In the genomic region with DNA sequence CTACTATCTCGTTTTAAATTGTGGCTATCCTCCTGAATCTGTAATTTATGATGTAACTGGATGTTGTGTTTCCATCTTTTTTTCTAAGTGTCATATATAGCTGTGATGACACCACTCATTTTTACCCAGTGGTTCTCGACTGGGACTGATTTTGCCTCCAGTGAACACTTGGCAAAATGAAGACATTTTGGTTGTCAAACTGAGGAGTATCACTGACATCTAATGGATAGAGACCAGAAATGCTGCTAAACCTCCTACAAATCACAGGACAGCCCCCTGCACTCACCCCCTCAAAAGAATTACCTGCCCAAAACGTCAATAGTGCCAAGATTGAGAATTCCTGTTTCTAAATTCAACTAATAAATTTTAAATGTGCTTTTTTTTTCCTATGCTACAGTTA, we compare ENCODE assay signal across 1 cellular context.
TF ChIP-seq lines count a peak whose summit lies in the region.

No MANE protein-coding gene starts in this region.

TF ChIP-seq in K562, 482 proteins besides CTCF, POLR2A, EP300 and RAD21:
- no peak for TF ChIP-seq SFPQ (IDR thresholded peaks at IDR 0.05; ENCODE audit: low read depth, low read length)
- no peak for TF ChIP-seq MITF (IDR thresholded peaks at IDR 0.05)
- TF ChIP-seq, protein P1, sequence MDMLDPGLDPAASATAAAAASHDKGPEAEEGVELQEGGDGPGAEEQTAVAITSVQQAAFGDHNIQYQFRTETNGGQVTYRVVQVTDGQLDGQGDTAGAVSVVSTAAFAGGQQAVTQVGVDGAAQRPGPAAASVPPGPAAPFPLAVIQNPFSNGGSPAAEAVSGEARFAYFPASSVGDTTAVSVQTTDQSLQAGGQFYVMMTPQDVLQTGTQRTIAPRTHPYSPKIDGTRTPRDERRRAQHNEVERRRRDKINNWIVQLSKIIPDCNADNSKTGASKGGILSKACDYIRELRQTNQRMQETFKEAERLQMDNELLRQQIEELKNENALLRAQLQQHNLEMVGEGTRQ (CRISPR knock-in tag; IDR thresholded peaks at IDR 0.05): no peak
- TF ChIP-seq, protein P2, sequence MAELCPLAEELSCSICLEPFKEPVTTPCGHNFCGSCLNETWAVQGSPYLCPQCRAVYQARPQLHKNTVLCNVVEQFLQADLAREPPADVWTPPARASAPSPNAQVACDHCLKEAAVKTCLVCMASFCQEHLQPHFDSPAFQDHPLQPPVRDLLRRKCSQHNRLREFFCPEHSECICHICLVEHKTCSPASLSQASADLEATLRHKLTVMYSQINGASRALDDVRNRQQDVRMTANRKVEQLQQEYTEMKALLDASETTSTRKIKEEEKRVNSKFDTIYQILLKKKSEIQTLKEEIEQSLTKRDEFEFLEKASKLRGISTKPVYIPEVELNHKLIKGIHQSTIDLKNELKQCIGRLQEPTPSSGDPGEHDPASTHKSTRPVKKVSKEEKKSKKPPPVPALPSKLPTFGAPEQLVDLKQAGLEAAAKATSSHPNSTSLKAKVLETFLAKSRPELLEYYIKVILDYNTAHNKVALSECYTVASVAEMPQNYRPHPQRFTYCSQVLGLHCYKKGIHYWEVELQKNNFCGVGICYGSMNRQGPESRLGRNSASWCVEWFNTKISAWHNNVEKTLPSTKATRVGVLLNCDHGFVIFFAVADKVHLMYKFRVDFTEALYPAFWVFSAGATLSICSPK (IDR thresholded peaks at IDR 0.05; ENCODE audit: borderline replicate concordance): no peak
- TF ChIP-seq NONO (IDR thresholded peaks at IDR 0.05; ENCODE audit: low read depth in 2 of 2, low read length in 1 of 2): no peak
- no peak for TF ChIP-seq FOXP1 (CRISPR knock-in tag; IDR thresholded peaks at IDR 0.05)
- TF ChIP-seq, protein P3, sequence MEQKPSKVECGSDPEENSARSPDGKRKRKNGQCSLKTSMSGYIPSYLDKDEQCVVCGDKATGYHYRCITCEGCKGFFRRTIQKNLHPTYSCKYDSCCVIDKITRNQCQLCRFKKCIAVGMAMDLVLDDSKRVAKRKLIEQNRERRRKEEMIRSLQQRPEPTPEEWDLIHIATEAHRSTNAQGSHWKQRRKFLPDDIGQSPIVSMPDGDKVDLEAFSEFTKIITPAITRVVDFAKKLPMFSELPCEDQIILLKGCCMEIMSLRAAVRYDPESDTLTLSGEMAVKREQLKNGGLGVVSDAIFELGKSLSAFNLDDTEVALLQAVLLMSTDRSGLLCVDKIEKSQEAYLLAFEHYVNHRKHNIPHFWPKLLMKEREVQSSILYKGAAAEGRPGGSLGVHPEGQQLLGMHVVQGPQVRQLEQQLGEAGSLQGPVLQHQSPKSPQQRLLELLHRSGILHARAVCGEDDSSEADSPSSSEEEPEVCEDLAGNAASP (IDR thresholded peaks at IDR 0.05): no peak
- TF ChIP-seq SP2 (IDR thresholded peaks at IDR 0.05; ENCODE audit: extremely low read depth, low read depth, low read length, poor library complexity, severe bottlenecking): no peak
- no peak for TF ChIP-seq RUNX1 (IDR thresholded peaks at IDR 0.05; ENCODE audit: low read depth)
- TF ChIP-seq CREB1 (IDR thresholded peaks at IDR 0.05): no peak
- no peak for TF ChIP-seq CREB1 (CRISPR knock-in tag; IDR thresholded peaks at IDR 0.05)
- TF ChIP-seq CBX1 (IDR thresholded peaks at IDR 0.05; ENCODE audit: low read depth): no peak
- no peak for TF ChIP-seq ZBTB9 (CRISPR knock-in tag; IDR thresholded peaks at IDR 0.05)
- no peak for TF ChIP-seq NR4A1 (CRISPR knock-in tag; IDR thresholded peaks at IDR 0.05)
- TF ChIP-seq NR4A1 (tag; IDR thresholded peaks at IDR 0.05): no peak
- TF ChIP-seq THRB (CRISPR knock-in tag; conservative IDR thresholded peaks at IDR 0.05): no peak
- TF ChIP-seq MTA2 (IDR thresholded peaks at IDR 0.05; ENCODE audit: low read depth): no peak
- TF ChIP-seq, protein P4, sequence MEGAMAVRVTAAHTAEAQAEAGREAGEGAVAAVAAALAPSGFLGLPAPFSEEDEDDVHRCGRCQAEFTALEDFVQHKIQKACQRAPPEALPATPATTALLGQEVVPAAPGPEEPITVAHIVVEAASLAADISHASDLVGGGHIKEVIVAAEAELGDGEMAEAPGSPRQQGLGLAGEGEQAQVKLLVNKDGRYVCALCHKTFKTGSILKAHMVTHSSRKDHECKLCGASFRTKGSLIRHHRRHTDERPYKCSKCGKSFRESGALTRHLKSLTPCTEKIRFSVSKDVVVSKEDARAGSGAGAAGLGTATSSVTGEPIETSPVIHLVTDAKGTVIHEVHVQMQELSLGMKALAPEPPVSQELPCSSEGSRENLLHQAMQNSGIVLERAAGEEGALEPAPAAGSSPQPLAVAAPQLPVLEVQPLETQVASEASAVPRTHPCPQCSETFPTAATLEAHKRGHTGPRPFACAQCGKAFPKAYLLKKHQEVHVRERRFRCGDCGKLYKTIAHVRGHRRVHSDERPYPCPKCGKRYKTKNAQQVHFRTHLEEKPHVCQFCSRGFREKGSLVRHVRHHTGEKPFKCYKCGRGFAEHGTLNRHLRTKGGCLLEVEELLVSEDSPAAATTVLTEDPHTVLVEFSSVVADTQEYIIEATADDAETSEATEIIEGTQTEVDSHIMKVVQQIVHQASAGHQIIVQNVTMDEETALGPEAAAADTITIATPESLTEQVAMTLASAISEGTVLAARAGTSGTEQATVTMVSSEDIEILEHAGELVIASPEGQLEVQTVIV (CRISPR knock-in tag; IDR thresholded peaks at IDR 0.05; ENCODE audit: borderline replicate concordance): no peak
